Comparison of ENCODE assay signal across 4 cellular contexts in genomic region chr10:35754489-35754888, GRCh38.
"Had no signal": no experiment of that assay in that cellular context is flagged by ENCODE, and none has a peak within 500 bp of the region (broad histone marks: within the 10 kb centered on the region; RNA-seq: fewer than 3 reads in every experiment).

No MANE protein-coding gene starts in this region.

- DNase-seq: H9, HCEC 1CT, IMR-90 had no signal

- H3K4me2 ChIP-seq: GM23338 had no signal

- ATAC-seq: GM23338 had no signal

- H3K4me3 ChIP-seq: GM23338 had no signal
